Comparison of ENCODE assay signal across 10 cellular contexts in the genomic region with DNA sequence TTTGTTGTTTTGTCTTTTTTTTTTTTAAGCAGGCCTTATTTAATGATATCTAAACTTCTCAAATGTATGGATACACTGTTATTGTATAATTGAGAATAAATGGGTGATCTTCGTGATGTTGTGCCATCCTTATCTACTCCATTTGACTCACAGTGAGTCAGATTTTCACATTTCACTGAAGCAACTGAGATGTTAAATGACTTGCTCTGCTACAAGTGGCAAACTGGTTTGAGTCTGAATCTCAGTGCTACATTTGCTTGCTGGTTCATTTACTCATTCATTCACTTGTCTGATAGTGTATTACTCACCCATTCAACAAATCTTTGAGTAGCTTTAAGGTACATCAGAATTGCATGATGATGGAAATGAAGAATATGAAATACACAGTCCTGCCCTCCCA. TPM values are rescaled to one million over a fixed set of nuclear protein-coding genes. Genes with fewer than 3 reads are reported as not detected.
DNase-seq lines count a peak whose midpoint lies in the region; ATAC-seq and TF ChIP-seq lines count a peak whose summit lies in the region.
"Had no signal": no experiment of that assay in that cellular context is flagged by ENCODE, and none has a peak within 500 bp of the region (broad histone marks: within the 10 kb centered on the region; RNA-seq: fewer than 3 reads in every experiment).

No MANE protein-coding gene starts in this region.

- no peak overlapping the region for H3K4me3 ChIP-seq in AG04449 (ENCODE audit: low read depth, low read length)
- no peak overlapping the region for H3K4me3 ChIP-seq in fibroblast of pulmonary artery (replicated peaks; ENCODE audit: low read depth, low read length)
- H3K4me3 ChIP-seq in aorta (ENCODE audit: low read length in 2 of 2): no peak overlapping the region
- H3K4me3 ChIP-seq in suprapubic skin: no peak overlapping the region
- H3K4me3 ChIP-seq in heart left ventricle: no peak overlapping the region

- no peak for TF ChIP-seq EP300 in suprapubic skin (IDR thresholded peaks at IDR 0.05)

- POLR2A ChIA-PET in AG04449 (lab: Yijun Ruan, JAX): no interaction called here

- H3K4me3 Mint-ChIP-seq in T-helper 2 cell treated with Interferon-gamma antibody and Interleukin-4, amounts not matched to agents 5 μg/mL and 100 μg/mL, for 36 hours: peak overlapping the region; percentile 51

- no peak for ATAC-seq in aorta (ENCODE audit: low FRiP score)
- ATAC-seq in heart left ventricle: no peak
- ATAC-seq: WTC11 had no signal

- intact Hi-C loops in aorta (cut with DNase I) (no loop called here), heart left ventricle (cut with DNase I) (no loop called here)

- no peaks in the 10 kb centered on the region for H3K9me3 Mint-ChIP-seq in T-helper 2 cell treated with Interferon-gamma antibody and Interleukin-4, amounts not matched to agents 5 μg/mL and 100 μg/mL, for 36 hours
- H3K9me3 Mint-ChIP-seq: WTC11 had no signal

- in situ Hi-C loops in KBM-7 (cut with MboI; ENCODE audit: low pct_unique_long_range_greater_than_20kb, low sequenced_read_pairs): no loop called here

- no peak for TF ChIP-seq POLR2A in suprapubic skin (IDR thresholded peaks at IDR 0.05)
- no peak for TF ChIP-seq POLR2A in heart left ventricle (IDR thresholded peaks at IDR 0.05)

- H3K27ac ChIP-seq in aorta (ENCODE audit: low read depth in 1 of 2, low read length in 2 of 2): no peak overlapping the region
- no peak overlapping the region for H3K27ac ChIP-seq in suprapubic skin
- no peak overlapping the region for H3K27ac ChIP-seq in heart left ventricle

- H3K4me1 Mint-ChIP-seq in T-helper 2 cell treated with Interferon-gamma antibody and Interleukin-4, amounts not matched to agents 5 μg/mL and 100 μg/mL, for 36 hours (ENCODE audit: low read depth): peaks cover 33% of the 10 kb centered on the region

- 45 to 48% methylated on average over 1 of the region's 1 CpG for WGBS in aorta, 2 donors
- WGBS in suprapubic skin: 70% methylated on average over 1 of the region's 1 CpG
- 63 to 88% (median 65%) methylated on average over 1 of the region's 1 CpG for WGBS in heart left ventricle, 4 donors

- H3K4me1 ChIP-seq in aorta (ENCODE audit: control insufficient read depth in 1 of 2, insufficient read depth in 2 of 2, low read length in 2 of 2) (no peaks in the 10 kb centered on the region), suprapubic skin (peaks cover 21% of the 10 kb centered on the region), heart left ventricle (peaks cover 0 to 26% (median 23%) of the 10 kb centered on the region in 12 donors)

- H3K36me3 ChIP-seq in aorta (ENCODE audit: control insufficient read depth in 1 of 2, insufficient read depth in 2 of 2, low read length in 1 of 2) (no peaks in the 10 kb centered on the region), suprapubic skin (peaks cover 26% of the 10 kb centered on the region), heart left ventricle (peaks cover 0 to 50% (median 40%) of the 10 kb centered on the region in 9 donors)

- no peak for TF ChIP-seq CTCF in AG04449 (IDR thresholded peaks at IDR 0.05; ENCODE audit: insufficient read depth, low read length, missing control alignments)
- no peak for TF ChIP-seq CTCF in fibroblast of pulmonary artery (IDR thresholded peaks at IDR 0.05; ENCODE audit: low read length, missing control alignments)
- no peak for TF ChIP-seq CTCF in suprapubic skin (IDR thresholded peaks at IDR 0.05)
- TF ChIP-seq CTCF in heart left ventricle (IDR thresholded peaks at IDR 0.05): no peak

- DNase-seq in AG04449 (ENCODE audit: low read depth, low spot score) (peak; percentile 10), GM03348 (ENCODE audit: low spot score) (peak; percentile 9), fibroblast of pulmonary artery (ENCODE audit: low read depth) (peak; percentile 63), KBM-7 (no peak), aorta (no peak), suprapubic skin (ENCODE audit: low spot score in 2 of 2) (no peak), heart left ventricle (no peak)
- DNase-seq in T-helper 2 cell treated with Interferon-gamma antibody and Interleukin-4, amounts not matched to agents 5 μg/mL and 100 μg/mL, for 36 hours (ENCODE audit: low spot score): peak; percentile 43
- DNase-seq: NCI-H748 treated with DMSO at 0.1 percent for 48 hours had no signal

- H3K36me3 Mint-ChIP-seq in T-helper 2 cell treated with Interferon-gamma antibody and Interleukin-4, amounts not matched to agents 5 μg/mL and 100 μg/mL, for 36 hours (ENCODE audit: low read depth): peaks cover 23% of the 10 kb centered on the region

- no peaks in the 10 kb centered on the region for H3K9me3 ChIP-seq in aorta (ENCODE audit: control insufficient read depth, low read length)
- no peaks in the 10 kb centered on the region for H3K9me3 ChIP-seq in suprapubic skin
- no peaks in the 10 kb centered on the region for H3K9me3 ChIP-seq in heart left ventricle

- CTCF ChIA-PET in AG04449 (lab: Yijun Ruan, JAX): interaction anchor here (0.9 to 1.4 kb wide), 2 partner anchors 32 to 34 kb away, joined by 3 to 5 read pairs; a partner anchor contains a TSS

- H3K27me3 ChIP-seq in aorta (ENCODE audit: control insufficient read depth in 1 of 2, insufficient read depth in 2 of 2, low read length in 1 of 2): no peaks in the 10 kb centered on the region
- no peaks in the 10 kb centered on the region for H3K27me3 ChIP-seq in suprapubic skin
- no peaks in the 10 kb centered on the region for H3K27me3 ChIP-seq in heart left ventricle

- H3K27ac Mint-ChIP-seq in T-helper 2 cell treated with Interferon-gamma antibody and Interleukin-4, amounts not matched to agents 5 μg/mL and 100 μg/mL, for 36 hours: peak overlapping the region; percentile 81
- H3K27ac Mint-ChIP-seq: WTC11 had no signal

- peaks cover 3% of the 10 kb centered on the region for H3K27me3 Mint-ChIP-seq in T-helper 2 cell treated with Interferon-gamma antibody and Interleukin-4, amounts not matched to agents 5 μg/mL and 100 μg/mL, for 36 hours (ENCODE audit: low read depth)

RNA-seq across cellular contexts. Expression of a gene that starts 2.6 kb away (rescaled TPM):
- 10 to 100 TPM; 18.5 to 25.1 TPM for total RNA-seq in aorta
- polyA plus RNA-seq in aorta: 1 to 10 TPM; 2.8 to 8.8 TPM
- 10 to 100 TPM; 11.1 to 37.1 (median 16.5) TPM for total RNA-seq in suprapubic skin
- total RNA-seq in heart left ventricle: 10 to 100 TPM in 8 of 9 donors, 1 to 10 TPM in 1; 9.8 to 19.7 (median 14.3) TPM
- 1 to 10 TPM; 5.9 to 6.0 TPM for polyA plus RNA-seq in heart left ventricle

RNA-seq across cellular contexts. Expression of a gene that starts 2.8 kb away (rescaled TPM):
- total RNA-seq in aorta: 10 to 100 TPM; 24.8 to 25.7 TPM
- polyA plus RNA-seq in aorta: 10 to 100 TPM; 36.1 to 65.0 TPM
- 10 to 100 TPM; 44.9 to 61.7 (median 57.6) TPM for total RNA-seq in suprapubic skin
- total RNA-seq in heart left ventricle: 10 to 100 TPM; 24.7 to 66.9 (median 30.3) TPM
- polyA plus RNA-seq in heart left ventricle: 10 to 100 TPM; 29.7 to 75.5 TPM

RNA-seq across cellular contexts. Expression of a gene that starts 34.4 kb away (rescaled TPM):
- not detected for total RNA-seq in aorta
- not detected for polyA plus RNA-seq in aorta
- 1 to 10 TPM in 1 of 4 donors, not detected in 3; 2.7 TPM for total RNA-seq in suprapubic skin
- total RNA-seq in heart left ventricle: not detected
- not detected for polyA plus RNA-seq in heart left ventricle
- total RNA-seq: WTC11 had no signal

Comparison
In these comparisons a context has a peak if more than half of its experiments do, and no peak if none do; other contexts are left out.
1. DNase-seq: peak in AG04449 (single experiment), GM03348 (single experiment), T-helper 2 cell treated with Interferon-gamma antibody and Interleukin-4, amounts not matched to agents 5 μg/mL and 100 μg/mL, for 36 hours (single experiment) and fibroblast of pulmonary artery (single experiment); none in KBM-7 (single experiment), aorta (0 of 2), suprapubic skin (0 of 2) and heart left ventricle (0 of 5).